35 cellular contexts compared by ENCODE assay signal in genomic region chr9:132995906-132996305, GRCh38. TPM values are rescaled to one million over a fixed set of nuclear protein-coding genes. Genes with fewer than 3 reads are reported as not detected.
"Had no signal": no experiment of that assay in that cellular context is flagged by ENCODE, and none has a peak within 500 bp of the region (broad histone marks: within the 10 kb centered on the region; RNA-seq: fewer than 3 reads in every experiment).

No MANE protein-coding gene starts in this region.

- H3K36me3 ChIP-seq: MG63, SJSA1 had no signal

- H3K9me3 ChIP-seq: MG63, SJSA1 had no signal

- DNase-seq: activated CD4-positive, alpha-beta memory T cell treated with anti-CD3 and anti-CD28 coated beads, Interleukin-2, amount 10 ng/mL, durations not matched to agents 7 days and 5 days; activated CD4-positive, alpha-beta T cell treated with anti-CD3 and anti-CD28 coated beads for 1 hour; activated CD4-positive, alpha-beta T cell treated with anti-CD3 and anti-CD28 coated beads for 48 hours; activated CD4-positive, CD25-positive, alpha-beta regulatory T cell; activated CD8-positive, alpha-beta memory T cell treated with anti-CD3 and anti-CD28 coated beads for 24 hours; activated naive CD4-positive, alpha-beta T cell; activated naive CD4-positive, alpha-beta T cell treated with anti-CD3 and anti-CD28 coated beads, Interleukin-2, amount 50 U/mL, for 16 hours; activated naive CD8-positive, alpha-beta T cell treated with anti-CD3 and anti-CD28 coated beads for 36 hours; activated T-cell treated with anti-CD3 and anti-CD28 coated beads, Interleukin-2, amount 50 U/mL, for 1 hour; activated T-cell treated with anti-CD3 and anti-CD28 coated beads, Interleukin-2, amount 50 U/mL, for 72 hours; amygdala; caudate nucleus; cerebellar nuclear complex; MG63; NCI-H1048; NCI-H1105 treated with DMSO at 0.1 percent for 48 hours; NCI-H1436; NCI-H1694; NCI-H1930; NCI-H2081 treated with DMSO at 0.1 percent for 48 hours; NCI-H226; NCI-H446 treated with DMSO at 0.1 percent for 48 hours; NCI-H524; NCI-H69; SHP77 treated with DMSO at 0.1 percent for 48 hours; SW 1271; T-helper 1 cell; T-helper 2 cell; T-helper 9 cell had no signal

- H3K4me3 ChIP-seq: MG63, SJSA1 had no signal

- H3K4me1 ChIP-seq: SJSA1 had no signal

- H3K27me3 ChIP-seq: MG63 had no signal

- ATAC-seq: activated T-cell treated with anti-CD3 and anti-CD28 coated beads, Interleukin-2, amount 50 U/mL, for 72 hours; activated T-helper 17 cell treated with anti-CD3 and anti-CD28 coated beads, Interleukin-2, amount 50 U/mL, for 72 hours; Panc1 had no signal

- H3K27ac ChIP-seq: SJSA1, VCaP had no signal

RNA-seq across cellular contexts. Expression of gene GFI1B, which starts 17.4 kb away (rescaled TPM):
- total RNA-seq: activated CD4-positive, alpha-beta memory T cell treated with anti-CD3 and anti-CD28 coated beads, Interleukin-2, amount 10 ng/mL, durations not matched to agents 7 days and 5 days; activated naive CD8-positive, alpha-beta T cell treated with anti-CD3 and anti-CD28 coated beads for 36 hours; activated T-helper 17 cell treated with anti-CD3 and anti-CD28 coated beads, Interleukin-2, amount 50 U/mL, for 72 hours; bronchial epithelial cell; RPMI7951 had no signal
